Comparison of ENCODE assay signal across 9 cellular contexts in genomic region chr17:42928714-42929496, GRCh38. TPM values are rescaled to one million over a fixed set of nuclear protein-coding genes. Genes with fewer than 3 reads are reported as not detected.
DNase-seq lines count a peak whose midpoint lies in the region; ATAC-seq and TF ChIP-seq lines count a peak whose summit lies in the region.
"Had no signal": no experiment of that assay in that cellular context is flagged by ENCODE, and none has a peak within 500 bp of the region (broad histone marks: within the 10 kb centered on the region; RNA-seq: fewer than 3 reads in every experiment).

No MANE protein-coding gene starts in this region.

- CTCF ChIA-PET in activated CD8-positive, alpha-beta T cell treated with anti-CD3 and anti-CD28 coated beads for 36 hours (lab: Charles Lee), result interaction anchor here (0.7 to 2.8 kb wide), 15 partner anchors 9 to 321 kb away, joined by 3 to 15 read pairs (median 5); partner anchors contain the start of genes BECN1 and RPL27

- no peaks in the 10 kb centered on the region for H3K79me2 ChIP-seq in neural progenitor cell (ENCODE audit: low read depth)

- H2AFZ ChIP-seq in neural progenitor cell (replicated peaks), result peak overlapping the region; percentile 89

- no peak overlapping the region for H3K27ac ChIP-seq in neural progenitor cell
- H3K27ac ChIP-seq in vagina, result peak overlapping the region; percentile 70

- no peak overlapping the region for H3K4me3 Mint-ChIP-seq in activated CD8-positive, alpha-beta T cell treated with anti-CD3 and anti-CD28 coated beads for 36 hours
- no peak overlapping the region for H3K4me3 Mint-ChIP-seq in neural progenitor cell

- H3K27ac Mint-ChIP-seq in activated CD8-positive, alpha-beta T cell treated with anti-CD3 and anti-CD28 coated beads for 36 hours, result peak overlapping the region; percentile 18
- H3K27ac Mint-ChIP-seq in neural progenitor cell, result no peak overlapping the region

- POLR2A ChIA-PET in activated CD8-positive, alpha-beta T cell treated with anti-CD3 and anti-CD28 coated beads for 36 hours (lab: Charles Lee), result interaction anchor here (0.5 to 1.6 kb wide), 12 partner anchors 9 to 387 kb away, joined by 3 to 6 read pairs (median 4); partner anchors contain the start of genes AOC2 and RPL27

- peaks cover 12% of the 10 kb centered on the region for H3K4me1 Mint-ChIP-seq in activated CD8-positive, alpha-beta T cell treated with anti-CD3 and anti-CD28 coated beads for 36 hours (ENCODE audit: low read depth)
- peaks cover 4% of the 10 kb centered on the region for H3K4me1 Mint-ChIP-seq in neural progenitor cell

- H3K36me3 Mint-ChIP-seq in activated CD8-positive, alpha-beta T cell treated with anti-CD3 and anti-CD28 coated beads for 36 hours (ENCODE audit: low read depth), result no peaks in the 10 kb centered on the region
- H3K36me3 Mint-ChIP-seq in neural progenitor cell, result no peaks in the 10 kb centered on the region

- H4K20me1 ChIP-seq in neural progenitor cell (ENCODE audit: low read depth), result no peaks in the 10 kb centered on the region

- H3K27me3 Mint-ChIP-seq in activated CD8-positive, alpha-beta T cell treated with anti-CD3 and anti-CD28 coated beads for 36 hours, result peaks cover 3% of the 10 kb centered on the region
- no peaks in the 10 kb centered on the region for H3K27me3 Mint-ChIP-seq in neural progenitor cell (ENCODE audit: insufficient read depth, low read depth)

- H3F3A ChIP-seq in neural progenitor cell (ENCODE audit: low read depth), result no peaks in the 10 kb centered on the region

- H3K9me3 ChIP-seq in neural progenitor cell (ENCODE audit: low read depth) (no peaks in the 10 kb centered on the region), vagina (no peaks in the 10 kb centered on the region)

- no peak for TF ChIP-seq POLR2A in vagina (IDR thresholded peaks at IDR 0.05)

- H3K36me3 ChIP-seq in neural progenitor cell, result no peaks in the 10 kb centered on the region
- H3K36me3 ChIP-seq in vagina, result no peaks in the 10 kb centered on the region

- H3K27me3 ChIP-seq in neural progenitor cell (no peaks in the 10 kb centered on the region), vagina (no peaks in the 10 kb centered on the region)

- H3K4me3 ChIP-seq in fibroblast of mammary gland (ENCODE audit: control insufficient read depth, low read depth, low read length) (no peak overlapping the region), neural progenitor cell (no peak overlapping the region), vagina (no peak overlapping the region)

- intact Hi-C loops in activated CD8-positive, alpha-beta T cell treated with anti-CD3 and anti-CD28 coated beads for 36 hours (cut with micrococcal nuclease), result loop anchor here (10.0 kb wide), 1 partner anchor 84 kb away; the partner anchor contains the start of gene AOC2
- intact Hi-C loops in vagina (cut with DNase I), result no loop called here

- no peak overlapping the region for H3K4me2 ChIP-seq in neural progenitor cell

- H3K9ac ChIP-seq in neural progenitor cell, result no peak overlapping the region

- peak; percentile 91 for DNase-seq in CD1c-positive myeloid dendritic cell (ENCODE audit: extremely low spot score)
- DNase-seq in NCI-H1930 (lab: John Stamatoyannopoulos, UW), result peak; percentile 28 to 66
- peak; percentile 78 for DNase-seq in activated CD8-positive, alpha-beta T cell treated with anti-CD3 and anti-CD28 coated beads for 36 hours
- DNase-seq in fibroblast of mammary gland (ENCODE audit: low read depth), result peak; percentile 91
- peak; percentile 61 for DNase-seq in neural progenitor cell (ENCODE audit: low spot score)
- peak in 1 of 2 donors; percentile 87 for DNase-seq in vagina (ENCODE audit: extremely low spot score in 2 of 2)

- peak; percentile 71 for TF ChIP-seq CTCF in activated CD8-positive, alpha-beta T cell treated with anti-CD3 and anti-CD28 coated beads for 36 hours (IDR thresholded peaks at IDR 0.05)
- peak; percentile 62 for TF ChIP-seq CTCF in fibroblast of mammary gland (conservative IDR thresholded peaks at IDR 0.05; ENCODE audit: control insufficient read depth, insufficient read depth, low read depth, low read length)
- TF ChIP-seq CTCF in neural progenitor cell (IDR thresholded peaks at IDR 0.05), result peak; percentile 65
- TF ChIP-seq CTCF in vagina (IDR thresholded peaks at IDR 0.05), result peak; percentile 18 to 54 (median 25)

- ATAC-seq in GM21423 (IDR thresholded peaks at IDR 0.05; ENCODE audit: unreplicated experiment) (peak; percentile 84), HG02571 (IDR thresholded peaks at IDR 0.05; ENCODE audit: unreplicated experiment) (no peak)
- ATAC-seq in activated CD8-positive, alpha-beta T cell treated with anti-CD3 and anti-CD28 coated beads for 36 hours, result peak; percentile 89

- H3K9me3 Mint-ChIP-seq in activated CD8-positive, alpha-beta T cell treated with anti-CD3 and anti-CD28 coated beads for 36 hours, result no peaks in the 10 kb centered on the region
- H3K9me3 Mint-ChIP-seq in neural progenitor cell, result no peaks in the 10 kb centered on the region

- H3K4me1 ChIP-seq in neural progenitor cell, result no peaks in the 10 kb centered on the region
- peaks cover 13% of the 10 kb centered on the region for H3K4me1 ChIP-seq in vagina

RNA-seq across cellular contexts. Expression of gene G6PC1, which starts 28.3 kb away (rescaled TPM):
- total RNA-seq in activated CD8-positive, alpha-beta T cell treated with anti-CD3 and anti-CD28 coated beads for 36 hours, result not detected
- total RNA-seq in neural progenitor cell (ENCODE audit: low replicate concordance) (not detected in 2 replicates), vagina (not detected)
- total RNA-seq: T-helper 1 cell treated with Interleukin-12 subunit alpha and Interleukin-12 subunit beta and Interleukin-4 antibody, amounts not matched to agents 30 ng/mL and 1 ng/mL, for 36 hours had no signal

RNA-seq across cellular contexts. Expression of gene AARSD1, which starts 35.3 kb away (rescaled TPM):
- 10 to 100 TPM; 54.3 to 57.5 TPM for total RNA-seq in activated CD8-positive, alpha-beta T cell treated with anti-CD3 and anti-CD28 coated beads for 36 hours
- total RNA-seq in neural progenitor cell (ENCODE audit: low replicate concordance), result 23.7 and 36.5 TPM in 2 replicates
- 53.5 TPM for total RNA-seq in vagina

RNA-seq across cellular contexts. Expression of gene PTGES3L, which starts 51.0 kb away (rescaled TPM):
- total RNA-seq in activated CD8-positive, alpha-beta T cell treated with anti-CD3 and anti-CD28 coated beads for 36 hours, result 1 to 10 TPM; 2.2 to 2.8 TPM
- total RNA-seq in neural progenitor cell (ENCODE audit: low replicate concordance) (2.6 and 7.7 TPM in 2 replicates), vagina (1.5 TPM)

RNA-seq across cellular contexts. Expression of gene RUNDC1, which starts 51.5 kb away (rescaled TPM):
- 10 to 100 TPM; 16.1 to 17.0 TPM for total RNA-seq in activated CD8-positive, alpha-beta T cell treated with anti-CD3 and anti-CD28 coated beads for 36 hours
- total RNA-seq in neural progenitor cell (ENCODE audit: low replicate concordance) (11.4 and 12.6 TPM in 2 replicates), vagina (21.4 TPM)
